In genomic region chr13:33040116-33040515, GRCh38 we compare ENCODE assay signal across 25 cellular contexts. TPM values are rescaled to one million over a fixed set of nuclear protein-coding genes. Genes with fewer than 3 reads are reported as not detected.
DNase-seq lines count a peak whose midpoint lies in the region; ATAC-seq and TF ChIP-seq lines count a peak whose summit lies in the region.
"Had no signal": no experiment of that assay in that cellular context is flagged by ENCODE, and none has a peak within 500 bp of the region (broad histone marks: within the 10 kb centered on the region; RNA-seq: fewer than 3 reads in every experiment).

No MANE protein-coding gene starts in this region.

- H3K9me2 ChIP-seq in Loucy (replicated peaks; ENCODE audit: low read depth, low read length), result no peaks in the 10 kb centered on the region

- ATAC-seq in gastroesophageal sphincter, result no peak
- ATAC-seq in HG02759 (IDR thresholded peaks at IDR 0.05; ENCODE audit: unreplicated experiment), result no peak
- ATAC-seq in GM19463 (IDR thresholded peaks at IDR 0.05; ENCODE audit: unreplicated experiment), result no peak
- ATAC-seq: HCT116 had no signal

- TF ChIP-seq CTCF in Loucy (conservative IDR thresholded peaks at IDR 0.05; ENCODE audit: low read length) (no peak), gastroesophageal sphincter (IDR thresholded peaks at IDR 0.05) (no peak), parathyroid adenoma (IDR thresholded peaks at IDR 0.05) (no peak)

- H3K4me2 ChIP-seq in Loucy (ENCODE audit: low read depth, low read length, poor library complexity, severe bottlenecking) (no peak overlapping the region), parathyroid adenoma (ENCODE audit: low read length) (peak overlapping the region; percentile 25)
- H3K4me2 ChIP-seq: KMS-11 had no signal

- H3K27me3 ChIP-seq in Loucy (ENCODE audit: insufficient read depth, low read length, poor library complexity, severe bottlenecking), result no peaks in the 10 kb centered on the region
- H3K27me3 ChIP-seq in gastroesophageal sphincter, result no peaks in the 10 kb centered on the region
- no peaks in the 10 kb centered on the region for H3K27me3 ChIP-seq in parathyroid adenoma (ENCODE audit: control insufficient read depth, insufficient read depth, low read length)
- H3K27me3 ChIP-seq in subcutaneous abdominal adipose tissue (ENCODE audit: control insufficient read depth in 5 of 5, insufficient read depth in 4 of 5, low read length in 5 of 5), result no peaks in the 10 kb centered on the region
- H3K27me3 ChIP-seq: BE2C had no signal

- no peak for DNase-seq in GM03348 (ENCODE audit: low spot score)
- DNase-seq: BE2C; CD4-positive, alpha-beta T cell; DMS153; GDM1; GOT3; NCI-H1048; NCI-H1436; NCI-H1930; NCI-H226; NCI-H524; NCI-H82; OCI-M1; Right ventricle myocardium superior had no signal

- H3K4me3 ChIP-seq in Loucy (ENCODE audit: low read length, poor library complexity, severe bottlenecking), result no peak overlapping the region
- no peak overlapping the region for H3K4me3 ChIP-seq in gastroesophageal sphincter
- no peak overlapping the region for H3K4me3 ChIP-seq in parathyroid adenoma (ENCODE audit: low read depth, low read length)
- H3K4me3 ChIP-seq in subcutaneous abdominal adipose tissue (ENCODE audit: low read depth in 1 of 5, low read length in 5 of 5), result no peak overlapping the region

- 0 out of 2 replicates have a peak overlapping the region, but pooled peaks have one; percentile 37 for H2AFZ ChIP-seq in Loucy (ENCODE audit: low read length)
- H2AFZ ChIP-seq in parathyroid adenoma, result no peak overlapping the region

- H3K79me2 ChIP-seq in Loucy (ENCODE audit: insufficient read depth, low read length) (no peaks in the 10 kb centered on the region), parathyroid adenoma (peaks cover 33% of the 10 kb centered on the region)

- H3K36me3 ChIP-seq in Loucy (ENCODE audit: insufficient read depth, low read length) (no peaks in the 10 kb centered on the region), gastroesophageal sphincter (no peaks in the 10 kb centered on the region), parathyroid adenoma (ENCODE audit: control insufficient read depth, insufficient read depth, low read length) (no peaks in the 10 kb centered on the region), subcutaneous abdominal adipose tissue (ENCODE audit: control insufficient read depth in 5 of 5, insufficient read depth in 5 of 5, low read length in 5 of 5) (no peaks in the 10 kb centered on the region)
- H3K36me3 ChIP-seq: BE2C had no signal

- TF ChIP-seq POLR2A in gastroesophageal sphincter (IDR thresholded peaks at IDR 0.05), result no peak

- H3K27ac ChIP-seq in gastroesophageal sphincter (peak overlapping the region; percentile 56 to 76 (median 68)), parathyroid adenoma (peak overlapping the region; percentile 72), subcutaneous abdominal adipose tissue (ENCODE audit: low read depth, low read length) (peak overlapping the region; percentile 7)
- H3K27ac ChIP-seq: KMS-11 had no signal

- no peak overlapping the region for H3K9ac ChIP-seq in Loucy (ENCODE audit: low read depth, low read length, poor library complexity, severe bottlenecking)
- no peak overlapping the region for H3K9ac ChIP-seq in parathyroid adenoma
- no peak overlapping the region for H3K9ac ChIP-seq in subcutaneous abdominal adipose tissue (ENCODE audit: low read length in 5 of 5)
- H3K9ac ChIP-seq: KMS-11 had no signal

- H4K20me1 ChIP-seq in Loucy (ENCODE audit: insufficient read depth, low read length, poor library complexity, severe bottlenecking), result no peaks in the 10 kb centered on the region

- no peak for TF ChIP-seq EP300 in gastroesophageal sphincter (IDR thresholded peaks at IDR 0.05)

- no peaks in the 10 kb centered on the region for H3K9me3 ChIP-seq in Loucy (ENCODE audit: insufficient read depth, low read depth, low read length)
- H3K9me3 ChIP-seq in gastroesophageal sphincter, result no peaks in the 10 kb centered on the region
- H3K9me3 ChIP-seq in parathyroid adenoma (ENCODE audit: control insufficient read depth, low read length), result no peaks in the 10 kb centered on the region
- no peaks in the 10 kb centered on the region for H3K9me3 ChIP-seq in subcutaneous abdominal adipose tissue (ENCODE audit: control insufficient read depth in 5 of 5, low read length in 5 of 5)
- H3K9me3 ChIP-seq: BE2C had no signal

- WGBS in gastroesophageal sphincter (ENCODE audit: low coverage in 1 of 2), 2 donors, result 7 to 27% methylated on average over 2 of the region's 2 CpGs

- no peaks in the 10 kb centered on the region for H3F3A ChIP-seq in Loucy (ENCODE audit: low read depth)

- no peaks in the 10 kb centered on the region for H3K4me1 ChIP-seq in Loucy (ENCODE audit: insufficient read depth, low read length, poor library complexity, severe bottlenecking)
- peaks cover 5 to 24% (median 8%) of the 10 kb centered on the region in 3 donors for H3K4me1 ChIP-seq in gastroesophageal sphincter
- peaks cover 23% of the 10 kb centered on the region for H3K4me1 ChIP-seq in parathyroid adenoma
- H3K4me1 ChIP-seq in subcutaneous abdominal adipose tissue (ENCODE audit: control insufficient read depth in 5 of 5, insufficient read depth in 5 of 5, low read length in 5 of 5), result peaks cover 0 to 15% (median 7%) of the 10 kb centered on the region in 5 donors
- H3K4me1 ChIP-seq: BE2C had no signal

RNA-seq across cellular contexts. Expression of gene KL, which starts 23.9 kb away (rescaled TPM):
- total RNA-seq in gastroesophageal sphincter, result 1 to 10 TPM; 1.7 to 6.6 (median 3.4) TPM
- total RNA-seq: CD4-positive, alpha-beta T cell; Daoy; HT-29; M059J had no signal

Comparison
In these comparisons a context has a peak if more than half of its experiments do, and no peak if none do; other contexts are left out.
1. H3K27ac ChIP-seq: peak in every context shown above with its lines; median percentile 72 in parathyroid adenoma; 68 in gastroesophageal sphincter; 7 in subcutaneous abdominal adipose tissue.